ENCODE assay signal across 17 cellular contexts in the genomic region with DNA sequence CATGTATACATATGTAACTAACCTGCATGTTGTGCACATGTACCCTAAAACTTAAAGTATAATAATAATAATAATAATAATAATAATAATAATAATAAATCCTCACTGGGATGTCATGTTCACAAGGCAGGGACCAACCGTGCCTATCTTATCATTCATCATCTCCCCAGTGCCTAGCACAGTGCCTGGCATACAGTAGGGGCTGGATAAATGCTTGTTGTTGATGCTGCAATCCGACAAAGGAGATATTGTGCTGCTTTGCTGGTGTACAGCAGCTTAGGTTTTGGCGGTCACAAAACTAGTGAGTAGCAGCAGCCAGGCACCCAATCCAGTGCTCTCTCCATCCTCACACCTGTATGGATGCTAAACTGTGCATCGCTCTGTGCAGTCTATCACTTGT.
DNase-seq lines count a peak whose midpoint lies in the region; ATAC-seq lines count a peak whose summit lies in the region.
"Had no signal": no experiment of that assay in that cellular context is flagged by ENCODE, and none has a peak within 500 bp of the region (broad histone marks: within the 10 kb centered on the region; RNA-seq: fewer than 3 reads in every experiment).

No MANE protein-coding gene starts in this region.

- H3K4me2 ChIP-seq in Karpas-422 (ENCODE audit: low read depth, low read length, poor library complexity, severe bottlenecking) (peak overlapping the region; percentile 62), neuronal stem cell (ENCODE audit: insufficient read depth, low read length, poor library complexity, severe bottlenecking) (no peak overlapping the region)

- POLR2A ChIA-PET in activated naive CD8-positive, alpha-beta T cell treated with anti-CD3 and anti-CD28 coated beads, Interleukin-2, amount 10 ng/mL, durations not matched to agents 7 days and 5 days (lab: Charles Lee), result interaction anchor here (1.0 to 1.4 kb wide), 4 partner anchors 9 to 149 kb away, joined by 3 to 8 read pairs (median 4); partner anchors contain the start of genes ASF1A and CEP85L

- H3K79me2 ChIP-seq in Karpas-422 (ENCODE audit: low read length), result no peaks in the 10 kb centered on the region

- H2AK5ac ChIP-seq in neuronal stem cell (ENCODE audit: low read depth, low read length), result no peak overlapping the region

- H2AFZ ChIP-seq in Karpas-422 (ENCODE audit: low read length) (no peak overlapping the region), neuronal stem cell (ENCODE audit: low read length) (peak overlapping the region; percentile 86)

- H3K4me1 ChIP-seq in Karpas-422 (ENCODE audit: low read length) (peaks cover 17% of the 10 kb centered on the region), neuronal stem cell (ENCODE audit: control insufficient read depth in 2 of 2, insufficient read depth in 1 of 2, low read depth in 1 of 2, low read length in 2 of 2) (peaks cover 0 to 3% of the 10 kb centered on the region in 2 donors)
- H3K4me1 ChIP-seq: SJCRH30 had no signal

- no peak overlapping the region for H3K18ac ChIP-seq in neuronal stem cell (ENCODE audit: low read length)

- H3K27ac Mint-ChIP-seq in activated naive CD8-positive, alpha-beta T cell treated with anti-CD3 and anti-CD28 coated beads, Interleukin-2, amount 10 ng/mL, durations not matched to agents 7 days and 5 days, result peak overlapping the region; percentile 82
- no peak overlapping the region for H3K27ac Mint-ChIP-seq in activated naive CD8-positive, alpha-beta T cell treated with anti-CD3 and anti-CD28 coated beads, Interleukin-2, amount 50 U/mL, for 24 hours
- no peak overlapping the region for H3K27ac Mint-ChIP-seq in activated T-helper 17 cell treated with anti-CD3 and anti-CD28 coated beads, Interleukin-2, amount 50 U/mL, for 72 hours
- H3K27ac Mint-ChIP-seq: memory B cell had no signal

- no peak overlapping the region for H3K9ac ChIP-seq in Karpas-422 (ENCODE audit: low read length)
- no peak overlapping the region for H3K9ac ChIP-seq in neuronal stem cell (ENCODE audit: low read depth, low read length, poor library complexity)

- H4K91ac ChIP-seq in neuronal stem cell (ENCODE audit: low read depth, low read length, poor library complexity), result no peak overlapping the region

- H2BK12ac ChIP-seq in neuronal stem cell (ENCODE audit: low read length), result no peak overlapping the region

- peaks cover 16% of the 10 kb centered on the region for H3K36me3 Mint-ChIP-seq in activated naive CD8-positive, alpha-beta T cell treated with anti-CD3 and anti-CD28 coated beads, Interleukin-2, amount 10 ng/mL, durations not matched to agents 7 days and 5 days
- H3K36me3 Mint-ChIP-seq in activated naive CD8-positive, alpha-beta T cell treated with anti-CD3 and anti-CD28 coated beads, Interleukin-2, amount 50 U/mL, for 24 hours (ENCODE audit: low read depth), result peaks cover 11% of the 10 kb centered on the region
- H3K36me3 Mint-ChIP-seq in activated T-helper 17 cell treated with anti-CD3 and anti-CD28 coated beads, Interleukin-2, amount 50 U/mL, for 72 hours (ENCODE audit: low read depth), result no peaks in the 10 kb centered on the region

- H3K27me3 Mint-ChIP-seq in activated naive CD8-positive, alpha-beta T cell treated with anti-CD3 and anti-CD28 coated beads, Interleukin-2, amount 10 ng/mL, durations not matched to agents 7 days and 5 days, result no peaks in the 10 kb centered on the region
- H3K27me3 Mint-ChIP-seq in activated naive CD8-positive, alpha-beta T cell treated with anti-CD3 and anti-CD28 coated beads, Interleukin-2, amount 50 U/mL, for 24 hours, result no peaks in the 10 kb centered on the region
- H3K27me3 Mint-ChIP-seq in activated T-helper 17 cell treated with anti-CD3 and anti-CD28 coated beads, Interleukin-2, amount 50 U/mL, for 72 hours, result no peaks in the 10 kb centered on the region
- H3K27me3 Mint-ChIP-seq: activated CD4-positive, alpha-beta memory T cell treated with anti-CD3 and anti-CD28 coated beads for 36 hours; memory B cell had no signal

- H4K20me1 ChIP-seq in Karpas-422 (ENCODE audit: insufficient read depth, low read depth, low read length), result no peaks in the 10 kb centered on the region

- H3K14ac ChIP-seq in neuronal stem cell (ENCODE audit: low read length), result no peak overlapping the region

- H3K36me3 ChIP-seq in Karpas-422 (ENCODE audit: insufficient read depth, low read length) (no peaks in the 10 kb centered on the region), neuronal stem cell (replicated peaks in 1 of 2; ENCODE audit: control insufficient read depth in 2 of 2, insufficient read depth in 2 of 2, low read length in 2 of 2) (no peaks in the 10 kb centered on the region)
- H3K36me3 ChIP-seq: ascending aorta, SJCRH30, suprapubic skin, vagina, WERI-Rb-1 had no signal

- no peak overlapping the region for H2BK120ac ChIP-seq in neuronal stem cell (ENCODE audit: low read depth, low read length)

- no peak overlapping the region for H3K4ac ChIP-seq in neuronal stem cell (ENCODE audit: low read length)

- H3K4me3 Mint-ChIP-seq in activated naive CD8-positive, alpha-beta T cell treated with anti-CD3 and anti-CD28 coated beads, Interleukin-2, amount 10 ng/mL, durations not matched to agents 7 days and 5 days, result peak overlapping the region; percentile 72
- H3K4me3 Mint-ChIP-seq in activated naive CD8-positive, alpha-beta T cell treated with anti-CD3 and anti-CD28 coated beads, Interleukin-2, amount 50 U/mL, for 24 hours, result no peak overlapping the region
- peak overlapping the region; percentile 64 for H3K4me3 Mint-ChIP-seq in activated T-helper 17 cell treated with anti-CD3 and anti-CD28 coated beads, Interleukin-2, amount 50 U/mL, for 72 hours

- no peak for DNase-seq in activated naive CD8-positive, alpha-beta T cell treated with anti-CD3 and anti-CD28 coated beads, Interleukin-2, amount 10 ng/mL, durations not matched to agents 7 days and 5 days
- DNase-seq in activated naive CD8-positive, alpha-beta T cell treated with anti-CD3 and anti-CD28 coated beads, Interleukin-2, amount 50 U/mL, for 24 hours, result no peak
- DNase-seq in Karpas-422, result no peak
- DNase-seq in neuronal stem cell (ENCODE audit: low spot score), result no peak
- no peak for DNase-seq in SIG-M5 treated with dmso at 0.1 percent for 504 hours (lab: John Stamatoyannopoulos, UW; ENCODE audit: unreplicated experiment)
- DNase-seq in NCI-H2081 treated with DMSO at 0.1 percent for 48 hours (lab: John Stamatoyannopoulos, UW), result no peak

- peaks cover 21% of the 10 kb centered on the region for H3K4me1 Mint-ChIP-seq in activated naive CD8-positive, alpha-beta T cell treated with anti-CD3 and anti-CD28 coated beads, Interleukin-2, amount 10 ng/mL, durations not matched to agents 7 days and 5 days
- H3K4me1 Mint-ChIP-seq in activated naive CD8-positive, alpha-beta T cell treated with anti-CD3 and anti-CD28 coated beads, Interleukin-2, amount 50 U/mL, for 24 hours, result peaks cover 28% of the 10 kb centered on the region
- H3K4me1 Mint-ChIP-seq in activated T-helper 17 cell treated with anti-CD3 and anti-CD28 coated beads, Interleukin-2, amount 50 U/mL, for 72 hours, result peaks cover 27% of the 10 kb centered on the region

- H3K9me3 ChIP-seq in Karpas-422 (ENCODE audit: low read length) (no peaks in the 10 kb centered on the region), neuronal stem cell (replicated peaks in 1 of 2; ENCODE audit: control insufficient read depth in 2 of 2, insufficient read depth in 1 of 2, low read depth in 1 of 2, low read length in 2 of 2) (peaks cover 0 to 2% of the 10 kb centered on the region in 2 donors)
- H3K9me3 ChIP-seq: ascending aorta, suprapubic skin, vagina had no signal

- H3K27ac ChIP-seq in Karpas-422 (ENCODE audit: low read length) (no peak overlapping the region), neuronal stem cell (replicated peaks; ENCODE audit: low read length) (no peak overlapping the region)
- H3K27ac ChIP-seq: ascending aorta, epithelial cell of prostate, SJCRH30, suprapubic skin, vagina, WERI-Rb-1 had no signal

- no CpG with 5 or more reads among the region's 4 CpGs for WGBS in neuronal stem cell (ENCODE audit: extremely low coverage in 2 of 2, insufficient read length in 2 of 2, insufficient replicate concordance in 1 of 2), 2 donors

- H3K27me3 ChIP-seq in Karpas-422 (ENCODE audit: low read length) (no peaks in the 10 kb centered on the region), neuronal stem cell (ENCODE audit: control insufficient read depth in 3 of 3, insufficient read depth in 3 of 3, low read depth in 1 of 3, low read length in 3 of 3) (no peaks in the 10 kb centered on the region)
- H3K27me3 ChIP-seq: ascending aorta, dorsolateral prefrontal cortex, SJCRH30, suprapubic skin, vagina had no signal

- ATAC-seq in activated naive CD8-positive, alpha-beta T cell treated with anti-CD3 and anti-CD28 coated beads, Interleukin-2, amount 10 ng/mL, durations not matched to agents 7 days and 5 days (ENCODE audit: low read depth), result peak; percentile 4
- ATAC-seq in activated naive CD8-positive, alpha-beta T cell treated with anti-CD3 and anti-CD28 coated beads, Interleukin-2, amount 50 U/mL, for 24 hours, result no peak
- no peak for ATAC-seq in activated T-helper 17 cell treated with anti-CD3 and anti-CD28 coated beads, Interleukin-2, amount 50 U/mL, for 72 hours (replicated peaks)
- ATAC-seq in GM18873 (IDR thresholded peaks at IDR 0.05; ENCODE audit: low FRiP score, unreplicated experiment), result no peak

- no peak overlapping the region for H2BK15ac ChIP-seq in neuronal stem cell (ENCODE audit: low read length)

- no peak overlapping the region for H2BK5ac ChIP-seq in neuronal stem cell (ENCODE audit: low read length)

- no peak overlapping the region for H4K8ac ChIP-seq in neuronal stem cell (ENCODE audit: low read depth, low read length)

- H3K23ac ChIP-seq in neuronal stem cell (ENCODE audit: low read depth, low read length, poor library complexity), result no peak overlapping the region

- H3K79me1 ChIP-seq in neuronal stem cell (ENCODE audit: low read depth, low read length), result no peaks in the 10 kb centered on the region

- H3K9me3 Mint-ChIP-seq in activated naive CD8-positive, alpha-beta T cell treated with anti-CD3 and anti-CD28 coated beads, Interleukin-2, amount 10 ng/mL, durations not matched to agents 7 days and 5 days, result peaks cover 7% of the 10 kb centered on the region
- H3K9me3 Mint-ChIP-seq in activated naive CD8-positive, alpha-beta T cell treated with anti-CD3 and anti-CD28 coated beads, Interleukin-2, amount 50 U/mL, for 24 hours, result peaks cover 6% of the 10 kb centered on the region
- H3K9me3 Mint-ChIP-seq in activated T-helper 17 cell treated with anti-CD3 and anti-CD28 coated beads, Interleukin-2, amount 50 U/mL, for 72 hours, result peaks cover 3% of the 10 kb centered on the region

- H3K9me2 ChIP-seq in Karpas-422 (replicated peaks; ENCODE audit: insufficient read depth, low read length), result no peaks in the 10 kb centered on the region

- H3K4me3 ChIP-seq in Karpas-422 (ENCODE audit: low read length) (no peak overlapping the region), neuronal stem cell (ENCODE audit: low read length in 2 of 2) (no peak overlapping the region)
- H3K4me3 ChIP-seq: SJCRH30, suprapubic skin, vagina had no signal
